Comparison of ENCODE assay signal across 8 cellular contexts in the genomic region with DNA sequence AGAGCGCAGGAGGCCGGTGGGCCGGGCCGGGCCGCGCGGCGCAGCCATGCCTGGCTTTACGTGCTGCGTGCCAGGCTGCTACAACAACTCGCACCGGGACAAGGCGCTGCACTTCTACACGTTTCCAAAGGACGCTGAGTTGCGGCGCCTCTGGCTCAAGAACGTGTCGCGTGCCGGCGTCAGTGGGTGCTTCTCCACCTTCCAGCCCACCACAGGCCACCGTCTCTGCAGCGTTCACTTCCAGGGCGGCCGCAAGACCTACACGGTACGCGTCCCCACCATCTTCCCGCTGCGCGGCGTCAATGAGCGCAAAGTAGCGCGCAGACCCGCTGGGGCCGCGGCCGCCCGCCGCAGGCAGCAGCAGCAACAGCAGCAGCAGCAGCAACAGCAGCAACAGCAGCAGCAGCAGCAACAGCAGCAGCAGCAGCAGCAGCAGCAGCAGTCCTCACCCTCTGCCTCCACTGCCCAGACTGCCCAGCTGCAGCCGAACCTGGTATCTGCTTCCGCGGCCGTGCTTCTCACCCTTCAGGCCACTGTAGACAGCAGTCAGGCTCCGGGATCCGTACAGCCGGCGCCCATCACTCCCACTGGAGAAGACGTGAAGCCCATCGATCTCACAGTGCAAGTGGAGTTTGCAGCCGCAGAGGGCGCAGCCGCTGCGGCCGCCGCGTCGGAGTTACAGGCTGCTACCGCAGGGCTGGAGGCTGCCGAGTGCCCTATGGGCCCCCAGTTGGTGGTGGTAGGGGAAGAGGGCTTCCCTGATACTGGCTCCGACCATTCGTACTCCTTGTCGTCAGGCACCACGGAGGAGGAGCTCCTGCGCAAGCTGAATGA. TPM values are rescaled to one million over a fixed set of nuclear protein-coding genes. Genes with fewer than 3 reads are reported as not detected.
DNase-seq lines count a peak whose midpoint lies in the region; ATAC-seq and TF ChIP-seq lines count a peak whose summit lies in the region.

No MANE protein-coding gene starts in this region.

- H3K36me3 Mint-ChIP-seq in activated T-helper 2 cell treated with anti-CD3 and anti-CD28 coated beads, Interferon-gamma antibody, Interleukin-2, Interleukin-4, amounts not matched to agents 10 μg/mL and 5 μg/mL and 100 μg/mL, durations not matched to agents 14 hours and 24 hours and 36 hours (ENCODE audit: low read depth): peaks cover 19% of the 10 kb centered on the region

- H3K27ac ChIP-seq in OCI-LY1 (ENCODE audit: low read depth, low read length, poor library complexity, severe bottlenecking): peak overlapping the region; percentile 87
- H3K27ac ChIP-seq in neural cell (ENCODE audit: low read length): peak overlapping the region; percentile 97

- ATAC-seq in HG02970 (IDR thresholded peaks at IDR 0.05; ENCODE audit: low FRiP score, unreplicated experiment): peak; percentile 1

- H3K9ac ChIP-seq in OCI-LY1 (ENCODE audit: low read length): peak overlapping the region; percentile 90
- peak overlapping the region; percentile 96 for H3K9ac ChIP-seq in neural cell (ENCODE audit: low read length)

- peak overlapping the region; percentile 92 for H3K4me2 ChIP-seq in OCI-LY1 (ENCODE audit: low read length)
- peak overlapping the region; percentile 79 for H3K4me2 ChIP-seq in neural cell (ENCODE audit: low read length)

- H3K4me3 ChIP-seq in OCI-LY1 (ENCODE audit: low read depth, low read length, poor library complexity, severe bottlenecking) (peak overlapping the region; percentile 95), fibroblast of pulmonary artery (replicated peaks; ENCODE audit: low read depth, low read length) (peak overlapping the region; percentile 95), neural cell (ENCODE audit: low read length) (peak overlapping the region; percentile 97)

- H2AFZ ChIP-seq in OCI-LY1 (ENCODE audit: low read length) (no peak overlapping the region), neural cell (ENCODE audit: low read depth, low read length) (peak overlapping the region; percentile 41)

- no peaks in the 10 kb centered on the region for H3K9me2 ChIP-seq in OCI-LY1 (ENCODE audit: low read depth, low read length)
- H3K9me2 ChIP-seq in neural cell (ENCODE audit: insufficient read depth, low read length): no peaks in the 10 kb centered on the region

- DNase-seq in SKM-1 treated with dmso at 0.1 percent for 144 hours (lab: John Stamatoyannopoulos, UW; ENCODE audit: unreplicated experiment) (peak; percentile 24), SKM-1 (lab: John Stamatoyannopoulos, UW; ENCODE audit: unreplicated experiment) (no peak), fibroblast of pulmonary artery (ENCODE audit: low read depth) (peak; percentile 56), superior temporal gyrus (ENCODE audit: extremely low spot score) (peak; percentile 60)
- peak; percentile 64 for DNase-seq in activated T-helper 2 cell treated with anti-CD3 and anti-CD28 coated beads, Interferon-gamma antibody, Interleukin-2, Interleukin-4, amounts not matched to agents 10 μg/mL and 5 μg/mL and 100 μg/mL, durations not matched to agents 14 hours and 24 hours and 36 hours (ENCODE audit: low spot score)

- H4K20me1 ChIP-seq in OCI-LY1 (ENCODE audit: insufficient read depth, low read length) (no peaks in the 10 kb centered on the region), neural cell (ENCODE audit: insufficient read depth) (no peaks in the 10 kb centered on the region)

- H3K27ac Mint-ChIP-seq in activated T-helper 2 cell treated with anti-CD3 and anti-CD28 coated beads, Interferon-gamma antibody, Interleukin-2, Interleukin-4, amounts not matched to agents 10 μg/mL and 5 μg/mL and 100 μg/mL, durations not matched to agents 14 hours and 24 hours and 36 hours: peak overlapping the region; percentile 85

- TF ChIP-seq RAD21 in neural cell (conservative IDR thresholded peaks at IDR 0.05): peak; percentile 42

- TF ChIP-seq CTCF in OCI-LY1 (IDR thresholded peaks at IDR 0.05; ENCODE audit: low read length) (peak; percentile 59), fibroblast of pulmonary artery (IDR thresholded peaks at IDR 0.05; ENCODE audit: low read length, missing control alignments) (peak; percentile 43), neural cell (IDR thresholded peaks at IDR 0.05; ENCODE audit: poor library complexity, severe bottlenecking) (peak; percentile 74)

- H3K36me3 ChIP-seq in OCI-LY1 (ENCODE audit: insufficient read depth, low read length): no peaks in the 10 kb centered on the region; the same call in 1 of the 2 replicates
- no peaks in the 10 kb centered on the region for H3K36me3 ChIP-seq in neural cell (ENCODE audit: insufficient read depth, low read length)

- no peaks in the 10 kb centered on the region for H3K9me3 Mint-ChIP-seq in activated T-helper 2 cell treated with anti-CD3 and anti-CD28 coated beads, Interferon-gamma antibody, Interleukin-2, Interleukin-4, amounts not matched to agents 10 μg/mL and 5 μg/mL and 100 μg/mL, durations not matched to agents 14 hours and 24 hours and 36 hours

- H3K27me3 ChIP-seq in OCI-LY1 (ENCODE audit: insufficient read depth, low read length) (no peaks in the 10 kb centered on the region), neural cell (ENCODE audit: insufficient read depth, low read depth, low read length) (no peaks in the 10 kb centered on the region)

- H3K27me3 Mint-ChIP-seq in activated T-helper 2 cell treated with anti-CD3 and anti-CD28 coated beads, Interferon-gamma antibody, Interleukin-2, Interleukin-4, amounts not matched to agents 10 μg/mL and 5 μg/mL and 100 μg/mL, durations not matched to agents 14 hours and 24 hours and 36 hours (ENCODE audit: low read depth): no peaks in the 10 kb centered on the region

- peaks cover 44% of the 10 kb centered on the region for H3K4me1 ChIP-seq in OCI-LY1 (ENCODE audit: insufficient read depth, low read length, severe bottlenecking)

- peaks cover 32% of the 10 kb centered on the region for H3K4me1 Mint-ChIP-seq in activated T-helper 2 cell treated with anti-CD3 and anti-CD28 coated beads, Interferon-gamma antibody, Interleukin-2, Interleukin-4, amounts not matched to agents 10 μg/mL and 5 μg/mL and 100 μg/mL, durations not matched to agents 14 hours and 24 hours and 36 hours (ENCODE audit: low read depth)

- H3K9me3 ChIP-seq in OCI-LY1 (ENCODE audit: low read length) (no peaks in the 10 kb centered on the region), neural cell (ENCODE audit: low read length) (no peaks in the 10 kb centered on the region)

- H3K79me2 ChIP-seq in OCI-LY1 (ENCODE audit: insufficient read depth, low read length) (peaks cover 7% of the 10 kb centered on the region), neural cell (replicated peaks; ENCODE audit: insufficient read depth, low read length) (peaks cover 33% of the 10 kb centered on the region)

- intact Hi-C loops in activated T-helper 2 cell treated with anti-CD3 and anti-CD28 coated beads, Interferon-gamma antibody, Interleukin-2, Interleukin-4, amounts not matched to agents 10 μg/mL and 5 μg/mL and 100 μg/mL, durations not matched to agents 14 hours and 24 hours and 36 hours (cut with micrococcal nuclease): loop anchor here (10.0 kb wide), 1 partner anchor 598 kb away; the partner anchor contains the start of genes FHOD1 and SLC9A5

- peak overlapping the region; percentile 88 for H3K4me3 Mint-ChIP-seq in activated T-helper 2 cell treated with anti-CD3 and anti-CD28 coated beads, Interferon-gamma antibody, Interleukin-2, Interleukin-4, amounts not matched to agents 10 μg/mL and 5 μg/mL and 100 μg/mL, durations not matched to agents 14 hours and 24 hours and 36 hours (ENCODE audit: low read depth)

- H3F3A ChIP-seq in OCI-LY1 (ENCODE audit: insufficient read depth, low read length) (no peaks in the 10 kb centered on the region), neural cell (ENCODE audit: insufficient read depth, low read length, poor library complexity, severe bottlenecking) (no peaks in the 10 kb centered on the region)

- TF ChIP-seq EP300 in neural cell (conservative IDR thresholded peaks at IDR 0.05; ENCODE audit: poor library complexity, severe bottlenecking): no peak

TF ChIP-seq in neural cell, 6 proteins besides CTCF, POLR2A, EP300 and RAD21 (continues in another document):
- TF ChIP-seq POLR2AphosphoS5 (IDR thresholded peaks at IDR 0.05): peak; percentile 51

RNA-seq across cellular contexts. Expression of gene THAP11, which starts 0.6 kb away (rescaled TPM):
- total RNA-seq in activated T-helper 2 cell treated with anti-CD3 and anti-CD28 coated beads, Interferon-gamma antibody, Interleukin-2, Interleukin-4, amounts not matched to agents 10 μg/mL and 5 μg/mL and 100 μg/mL, durations not matched to agents 14 hours and 24 hours and 36 hours: 43.0 and 45.1 TPM in 2 replicates
- polyA plus RNA-seq in neural cell: 42.6 and 50.7 TPM in 2 replicates
- 38.9 and 44.1 TPM in 2 replicates for polyA minus RNA-seq in neural cell

RNA-seq across cellular contexts. Expression of gene NUTF2, which starts 4.0 kb away (rescaled TPM):
- 165 and 177 TPM in 2 replicates for total RNA-seq in activated T-helper 2 cell treated with anti-CD3 and anti-CD28 coated beads, Interferon-gamma antibody, Interleukin-2, Interleukin-4, amounts not matched to agents 10 μg/mL and 5 μg/mL and 100 μg/mL, durations not matched to agents 14 hours and 24 hours and 36 hours
- 98.6 and 144 TPM in 2 replicates for polyA plus RNA-seq in neural cell
- 119 and 158 TPM in 2 replicates for polyA minus RNA-seq in neural cell

RNA-seq across cellular contexts. Expression of gene CENPT, which starts 4.8 kb away (rescaled TPM):
- 38.6 and 50.1 TPM in 2 replicates for total RNA-seq in activated T-helper 2 cell treated with anti-CD3 and anti-CD28 coated beads, Interferon-gamma antibody, Interleukin-2, Interleukin-4, amounts not matched to agents 10 μg/mL and 5 μg/mL and 100 μg/mL, durations not matched to agents 14 hours and 24 hours and 36 hours
- polyA plus RNA-seq in neural cell: 104 and 135 TPM in 2 replicates
- 28.1 and 32.1 TPM in 2 replicates for polyA minus RNA-seq in neural cell

RNA-seq across cellular contexts. Expression of gene EDC4, which starts 30.1 kb away (rescaled TPM):
- 102 and 105 TPM in 2 replicates for total RNA-seq in activated T-helper 2 cell treated with anti-CD3 and anti-CD28 coated beads, Interferon-gamma antibody, Interleukin-2, Interleukin-4, amounts not matched to agents 10 μg/mL and 5 μg/mL and 100 μg/mL, durations not matched to agents 14 hours and 24 hours and 36 hours
- polyA plus RNA-seq in neural cell: 66.0 and 81.7 TPM in 2 replicates
- 65.9 and 83.8 TPM in 2 replicates for polyA minus RNA-seq in neural cell

RNA-seq across cellular contexts. Expression of gene TSNAXIP1, which starts 36.0 kb away (rescaled TPM):
- 0.51 and 1.0 TPM in 2 replicates for total RNA-seq in activated T-helper 2 cell treated with anti-CD3 and anti-CD28 coated beads, Interferon-gamma antibody, Interleukin-2, Interleukin-4, amounts not matched to agents 10 μg/mL and 5 μg/mL and 100 μg/mL, durations not matched to agents 14 hours and 24 hours and 36 hours
- polyA plus RNA-seq in neural cell: 24.2 and 31.0 TPM in 2 replicates
- polyA minus RNA-seq in neural cell: 5.4 and 6.5 TPM in 2 replicates
